8 cellular contexts compared by ENCODE assay signal in genomic region chr6:53309059-53309896, GRCh38. TPM values are rescaled to one million over a fixed set of nuclear protein-coding genes. Genes with fewer than 3 reads are reported as not detected.
A peak's percentile ranks its signal among the peaks of the same experiment; 100 is the strongest.
DNase-seq lines count a peak whose midpoint lies in the region; ATAC-seq, FAIRE-seq and TF ChIP-seq lines count a peak whose summit lies in the region.

No MANE protein-coding gene starts in this region.

- DNase-seq in A549 (ENCODE audit: low read depth in 1 of 2, low spot score in 1 of 2) (peak in 1 of 2 experiments; percentile 41), GM18507 (ENCODE audit: extremely low spot score, insufficient read length, low read depth) (no peak), NCI-H774 (lab: John Stamatoyannopoulos, UW) (peak; percentile 24), epidermal melanocyte (ENCODE audit: insufficient read length, low spot score) (peak; percentile 59), NCI-H2227 treated with DMSO at 0.1 percent for 48 hours (lab: John Stamatoyannopoulos, UW) (no peak)
- DNase-seq in stimulated activated naive B cell treated with anti-CD40 and anti-IgM and Interleukin-4, amounts not matched to agents 10 μg/mL and 1 μg/mL and 100 μg/mL, for 72 hours: no peak
- no peak for DNase-seq in activated CD4-positive, alpha-beta T cell treated with anti-CD3 and anti-CD28 coated beads, Interleukin-2, amount 50 U/mL, for 1 hour

- WGBS in A549 (ENCODE audit: missing lambda C conversion rate): 46% methylated on average over 7 of the region's 7 CpGs

- TF ChIP-seq CTCF in A549 (IDR thresholded peaks at IDR 0.05): no peak

- H3K36me3 Mint-ChIP-seq in stimulated activated naive B cell treated with anti-CD40 and anti-IgM and Interleukin-4, amounts not matched to agents 10 μg/mL and 1 μg/mL and 100 μg/mL, for 72 hours: peaks cover 18 to 24% of the 10 kb centered on the region in 2 donors

- H3K27ac Mint-ChIP-seq in stimulated activated naive B cell treated with anti-CD40 and anti-IgM and Interleukin-4, amounts not matched to agents 10 μg/mL and 1 μg/mL and 100 μg/mL, for 72 hours: peak overlapping the region; percentile 86

- no peak for TF ChIP-seq POLR2A in A549 (IDR thresholded peaks at IDR 0.05; ENCODE audit: low read length)

- H3K9me3 ChIP-seq in A549: no peaks in the 10 kb centered on the region

- POLR2A ChIA-PET in A549 (lab: Yijun Ruan, JAX): interaction anchor here (0.5 kb wide), 1 partner anchor 1576 kb away, joined by 3 read pairs; no protein-coding TSS in a partner anchor

- no peak for TF ChIP-seq EP300 in A549 (IDR thresholded peaks at IDR 0.05)

- no peak for TF ChIP-seq RAD21 in A549 (conservative IDR thresholded peaks at IDR 0.05 in 1 of 2, IDR thresholded peaks at IDR 0.05 in 1 of 2)

- peak overlapping the region; percentile 73 to 74; a peak in 5 of 6 replicates for H3K27ac ChIP-seq in A549

- no peaks in the 10 kb centered on the region for H3K27me3 Mint-ChIP-seq in stimulated activated naive B cell treated with anti-CD40 and anti-IgM and Interleukin-4, amounts not matched to agents 10 μg/mL and 1 μg/mL and 100 μg/mL, for 72 hours

- peak overlapping the region in 1 of 2 donors; percentile 31 for H3K4me3 Mint-ChIP-seq in stimulated activated naive B cell treated with anti-CD40 and anti-IgM and Interleukin-4, amounts not matched to agents 10 μg/mL and 1 μg/mL and 100 μg/mL, for 72 hours

- peaks cover 51 to 91% of the 10 kb centered on the region in 2 donors for H3K4me1 Mint-ChIP-seq in stimulated activated naive B cell treated with anti-CD40 and anti-IgM and Interleukin-4, amounts not matched to agents 10 μg/mL and 1 μg/mL and 100 μg/mL, for 72 hours

- peak overlapping the region; percentile 69 for H3K4me2 ChIP-seq in A549

- ATAC-seq in A549 (peak; percentile 70 to 86), HG02938 (IDR thresholded peaks at IDR 0.05; ENCODE audit: unreplicated experiment) (peak; percentile 43)
- ATAC-seq in stimulated activated naive B cell treated with anti-CD40 and anti-IgM and Interleukin-4, amounts not matched to agents 10 μg/mL and 1 μg/mL and 100 μg/mL, for 72 hours (replicated peaks): peak; percentile 24 to 43

- H3K9me3 Mint-ChIP-seq in stimulated activated naive B cell treated with anti-CD40 and anti-IgM and Interleukin-4, amounts not matched to agents 10 μg/mL and 1 μg/mL and 100 μg/mL, for 72 hours: no peaks in the 10 kb centered on the region

- H3K4me3 ChIP-seq in A549: no peak overlapping the region

- CTCF ChIA-PET in A549 (lab: Yijun Ruan, JAX): interaction anchor here (0.7 to 1.5 kb wide), 6 partner anchors 8 to 175 kb away, joined by 3 to 7 read pairs (median 4); no protein-coding TSS in a partner anchor

- H3K4me1 ChIP-seq in A549: peaks cover 69% of the 10 kb centered on the region

- no peak for FAIRE-seq in A549 (lab: Jason Lieb, UNC)
- peak; percentile 83 for FAIRE-seq in GM18507 (lab: Jason Lieb, UNC)

TF ChIP-seq in A549, 52 proteins besides CTCF, POLR2A, EP300 and RAD21:
- TF ChIP-seq CEBPB (IDR thresholded peaks at IDR 0.05) (peak in 1 of 2 experiments; percentile 46; a peak in 1 of 4 replicates), CHD4 (IDR thresholded peaks at IDR 0.05; ENCODE audit: borderline replicate concordance) (no peak)

RNA-seq across cellular contexts. Expression of gene ELOVL5, which starts 39.5 kb away (rescaled TPM):
- polyA plus RNA-seq in A549 (2011; rRNA removed) (84.6 and 90.9 TPM in 2 replicates), A549 (2017; fragmentation: RNase III; extraction: RNeasy Plus Mini Kit Qiagen cat#74134 plus additional on column Dnase treatment) (82.1 to 95.4 TPM (median 94.5 TPM) in 3 replicates)
- 22.0 and 29.7 TPM in 2 replicates for polyA plus RNA-seq in A549 (2012; cell fraction: cytosol; rRNA removed)
- polyA plus RNA-seq in A549 (2012; cell fraction: nucleus; rRNA removed): 25.0 and 36.3 TPM in 2 replicates
- 80.0 and 86.8 TPM in 2 replicates for polyA minus RNA-seq in A549 (2011; rRNA and poly(A)+ RNA removed)

Comparison
In these comparisons a context has a peak if more than half of its experiments do, and no peak if none do; other contexts are left out.
1. DNase-seq: peak in NCI-H774 (single experiment) and epidermal melanocyte (single experiment); none in GM18507 (single experiment), stimulated activated naive B cell treated with anti-CD40 and anti-IgM and Interleukin-4, amounts not matched to agents 10 μg/mL and 1 μg/mL and 100 μg/mL, for 72 hours (single experiment), NCI-H2227 treated with DMSO at 0.1 percent for 48 hours (single experiment) and activated CD4-positive, alpha-beta T cell treated with anti-CD3 and anti-CD28 coated beads, Interleukin-2, amount 50 U/mL, for 1 hour (single experiment).
2. Peak in every context shown above with its lines, with median percentiles within 50 percentile points of each other: ATAC-seq.